ENCODE assay signal across 10 cellular contexts in genomic region chr6:158854214-158855101, GRCh38. TPM values are rescaled to one million over a fixed set of nuclear protein-coding genes. Genes with fewer than 3 reads are reported as not detected.
DNase-seq lines count a peak whose midpoint lies in the region; ATAC-seq and TF ChIP-seq lines count a peak whose summit lies in the region.
"Had no signal": no experiment of that assay in that cellular context is flagged by ENCODE, and none has a peak within 500 bp of the region (broad histone marks: within the 10 kb centered on the region; RNA-seq: fewer than 3 reads in every experiment).

No MANE protein-coding gene starts in this region.

- no peaks in the 10 kb centered on the region for H3K9me3 ChIP-seq in DND-41 (ENCODE audit: insufficient read depth, low read length, severe bottlenecking)

- H3K9ac ChIP-seq in DND-41 (ENCODE audit: low read depth, low read length): peak overlapping the region; percentile 16; the same call in 1 of the 2 replicates

- no peaks in the 10 kb centered on the region for H3K27me3 ChIP-seq in DND-41 (ENCODE audit: insufficient read depth, low read length, poor library complexity)

- no peak overlapping the region for H3K27ac Mint-ChIP-seq in activated T-helper 1 cell treated with anti-CD3 and anti-CD28 coated beads, Interleukin-12 subunit alpha, Interleukin-12 subunit beta, Interleukin-2, Interleukin-4 antibody, amounts not matched to agents 30 ng/mL and 10 ng/mL and 1 ng/mL, durations not matched to agents 14 hours and 24 hours and 36 hours
- H3K27ac Mint-ChIP-seq in CD14-positive monocyte: no peak overlapping the region

- H3K4me3 ChIP-seq in DND-41 (ENCODE audit: low read depth in 1 of 2, low read length in 2 of 2): no peak overlapping the region

- peak overlapping the region; percentile 31 for H3K4me2 ChIP-seq in DND-41 (ENCODE audit: insufficient read depth, low read length)

- no peaks in the 10 kb centered on the region for H3K9me3 Mint-ChIP-seq in activated T-helper 1 cell treated with anti-CD3 and anti-CD28 coated beads, Interleukin-12 subunit alpha, Interleukin-12 subunit beta, Interleukin-2, Interleukin-4 antibody, amounts not matched to agents 30 ng/mL and 10 ng/mL and 1 ng/mL, durations not matched to agents 14 hours and 24 hours and 36 hours
- no peaks in the 10 kb centered on the region for H3K9me3 Mint-ChIP-seq in CD14-positive monocyte

- H3K4me1 Mint-ChIP-seq in activated T-helper 1 cell treated with anti-CD3 and anti-CD28 coated beads, Interleukin-12 subunit alpha, Interleukin-12 subunit beta, Interleukin-2, Interleukin-4 antibody, amounts not matched to agents 30 ng/mL and 10 ng/mL and 1 ng/mL, durations not matched to agents 14 hours and 24 hours and 36 hours (ENCODE audit: low read depth): peaks cover 16% of the 10 kb centered on the region
- H3K4me1 Mint-ChIP-seq in CD14-positive monocyte: peaks cover 26% of the 10 kb centered on the region

- TF ChIP-seq CTCF in DND-41 (IDR thresholded peaks at IDR 0.05; ENCODE audit: borderline replicate concordance, extremely low read depth, low read length, poor library complexity, severe bottlenecking) (no peak), CD14-positive monocyte (IDR thresholded peaks at IDR 0.05) (no peak)

- H3K36me3 ChIP-seq in DND-41 (ENCODE audit: insufficient read depth, low read length): no peaks in the 10 kb centered on the region

- peak overlapping the region; percentile 78 for H3K27ac ChIP-seq in DND-41 (ENCODE audit: low read length)
- H3K27ac ChIP-seq: HL-60, VCaP had no signal

- no peaks in the 10 kb centered on the region for H4K20me1 ChIP-seq in DND-41 (ENCODE audit: insufficient read depth, low read length)

- DNase-seq in DND-41 (peak; percentile 55), LoVo (ENCODE audit: low spot score) (peak; percentile 42), lung microvascular endothelial cell (ENCODE audit: low read depth in 2 of 2) (peak; percentile 21 to 60), CD14-positive monocyte (ENCODE audit: low spot score) (no peak), mucosa of gallbladder (ENCODE audit: low spot score) (no peak)
- DNase-seq in activated T-helper 1 cell treated with anti-CD3 and anti-CD28 coated beads, Interleukin-12 subunit alpha, Interleukin-12 subunit beta, Interleukin-2, Interleukin-4 antibody, amounts not matched to agents 30 ng/mL and 10 ng/mL and 1 ng/mL, durations not matched to agents 14 hours and 24 hours and 36 hours (ENCODE audit: low spot score): peak; percentile 11

- H3K4me3 Mint-ChIP-seq in activated T-helper 1 cell treated with anti-CD3 and anti-CD28 coated beads, Interleukin-12 subunit alpha, Interleukin-12 subunit beta, Interleukin-2, Interleukin-4 antibody, amounts not matched to agents 30 ng/mL and 10 ng/mL and 1 ng/mL, durations not matched to agents 14 hours and 24 hours and 36 hours: peak overlapping the region; percentile 15
- no peak overlapping the region for H3K4me3 Mint-ChIP-seq in CD14-positive monocyte

- peak overlapping the region; percentile 69 for H2AFZ ChIP-seq in DND-41 (ENCODE audit: low read depth, low read length)

- intact Hi-C loops in activated T-helper 1 cell treated with anti-CD3 and anti-CD28 coated beads, Interleukin-12 subunit alpha, Interleukin-12 subunit beta, Interleukin-2, Interleukin-4 antibody, amounts not matched to agents 30 ng/mL and 10 ng/mL and 1 ng/mL, durations not matched to agents 14 hours and 24 hours and 36 hours (cut with micrococcal nuclease): loop anchor here (5.0 to 10.0 kb wide), 2 partner anchors 250 to 908 kb away; partner anchors contain the start of gene ACAT2
- intact Hi-C loops in CD14-positive monocyte (cut with micrococcal nuclease): loop anchor here (2.0 to 5.0 kb wide), 2 partner anchors 14 to 37 kb away; partner anchors contain the start of gene EZR (in 2 of the 2)

- H3K36me3 Mint-ChIP-seq in activated T-helper 1 cell treated with anti-CD3 and anti-CD28 coated beads, Interleukin-12 subunit alpha, Interleukin-12 subunit beta, Interleukin-2, Interleukin-4 antibody, amounts not matched to agents 30 ng/mL and 10 ng/mL and 1 ng/mL, durations not matched to agents 14 hours and 24 hours and 36 hours (ENCODE audit: low read depth): peaks cover 4% of the 10 kb centered on the region
- no peaks in the 10 kb centered on the region for H3K36me3 Mint-ChIP-seq in CD14-positive monocyte

- H3K27me3 Mint-ChIP-seq in activated T-helper 1 cell treated with anti-CD3 and anti-CD28 coated beads, Interleukin-12 subunit alpha, Interleukin-12 subunit beta, Interleukin-2, Interleukin-4 antibody, amounts not matched to agents 30 ng/mL and 10 ng/mL and 1 ng/mL, durations not matched to agents 14 hours and 24 hours and 36 hours (ENCODE audit: insufficient read depth): no peaks in the 10 kb centered on the region
- peaks cover 0 to 1% (median 0%) of the 10 kb centered on the region in 3 donors for H3K27me3 Mint-ChIP-seq in CD14-positive monocyte (ENCODE audit: low read depth in 3 of 3)

- no peaks in the 10 kb centered on the region for H3K79me2 ChIP-seq in DND-41 (ENCODE audit: insufficient read depth, low read length)

- ATAC-seq in DND-41 (ENCODE audit: insufficient read depth, low read depth) (peak; percentile 69), HG03039 (IDR thresholded peaks at IDR 0.05; ENCODE audit: unreplicated experiment) (no peak), GM18861 (IDR thresholded peaks at IDR 0.05; ENCODE audit: unreplicated experiment) (no peak)

- H3K4me1 ChIP-seq in DND-41 (ENCODE audit: insufficient read depth, low read length): peaks cover 24% of the 10 kb centered on the region

RNA-seq across cellular contexts. Expression of gene EZR, which starts 35.3 kb away (rescaled TPM):
- total RNA-seq in activated T-helper 1 cell treated with anti-CD3 and anti-CD28 coated beads, Interleukin-12 subunit alpha, Interleukin-12 subunit beta, Interleukin-2, Interleukin-4 antibody, amounts not matched to agents 30 ng/mL and 10 ng/mL and 1 ng/mL, durations not matched to agents 14 hours and 24 hours and 36 hours: 205 and 206 TPM in 2 replicates
- 50.3 and 50.8 TPM in 2 replicates for total RNA-seq in lung microvascular endothelial cell
- 10 to 100 TPM; 86.3 to 95.8 TPM for polyA plus RNA-seq in CD14-positive monocyte
- 297 TPM for total RNA-seq in mucosa of gallbladder

Comparison
In these comparisons a context has a peak if more than half of its experiments do, and no peak if none do; other contexts are left out.
1. DNase-seq: peak in DND-41 (single experiment), LoVo (single experiment), activated T-helper 1 cell treated with anti-CD3 and anti-CD28 coated beads, Interleukin-12 subunit alpha, Interleukin-12 subunit beta, Interleukin-2, Interleukin-4 antibody, amounts not matched to agents 30 ng/mL and 10 ng/mL and 1 ng/mL, durations not matched to agents 14 hours and 24 hours and 36 hours (single experiment) and lung microvascular endothelial cell (2 of 2); none in CD14-positive monocyte (single experiment) and mucosa of gallbladder (single experiment).